ENCODE assay signal across 7 cellular contexts in genomic region chr11:3855808-3856491, GRCh38. TPM values are rescaled to one million over a fixed set of nuclear protein-coding genes. Genes with fewer than 3 reads are reported as not detected.
DNase-seq lines count a peak whose midpoint lies in the region; ATAC-seq and TF ChIP-seq lines count a peak whose summit lies in the region.

No MANE protein-coding gene starts in this region.

- H3K27ac Mint-ChIP-seq in HFFc6 (peak overlapping the region; percentile 84), neural progenitor cell (no peak overlapping the region)
- peak overlapping the region; percentile 65 for H3K27ac Mint-ChIP-seq in activated T-helper 17 cell treated with anti-CD3 and anti-CD28 coated beads, Interleukin-2, amount 50 U/mL, for 72 hours

- H3K79me2 ChIP-seq in neural progenitor cell (ENCODE audit: low read depth) = no peaks in the 10 kb centered on the region

- H3K27me3 Mint-ChIP-seq in HFFc6 (ENCODE audit: insufficient read depth) = peaks cover 3% of the 10 kb centered on the region
- H3K27me3 Mint-ChIP-seq in activated T-helper 17 cell treated with anti-CD3 and anti-CD28 coated beads, Interleukin-2, amount 50 U/mL, for 72 hours = no peaks in the 10 kb centered on the region
- peaks cover 4% of the 10 kb centered on the region for H3K27me3 Mint-ChIP-seq in neural progenitor cell (ENCODE audit: insufficient read depth, low read depth)

- H3K4me2 ChIP-seq in neural progenitor cell = peak overlapping the region; percentile 98

- H3K4me1 Mint-ChIP-seq in HFFc6 (ENCODE audit: low read depth) = peaks cover 61% of the 10 kb centered on the region
- peaks cover 41% of the 10 kb centered on the region for H3K4me1 Mint-ChIP-seq in activated T-helper 17 cell treated with anti-CD3 and anti-CD28 coated beads, Interleukin-2, amount 50 U/mL, for 72 hours
- peaks cover 52% of the 10 kb centered on the region for H3K4me1 Mint-ChIP-seq in neural progenitor cell

- peaks cover 23% of the 10 kb centered on the region for H3K4me1 ChIP-seq in neural progenitor cell

- H3K4me3 Mint-ChIP-seq in HFFc6 (peak overlapping the region; percentile 96), neural progenitor cell (peak overlapping the region; percentile 94)
- H3K4me3 Mint-ChIP-seq in activated T-helper 17 cell treated with anti-CD3 and anti-CD28 coated beads, Interleukin-2, amount 50 U/mL, for 72 hours = peak overlapping the region; percentile 79

- H3K9ac ChIP-seq in neural progenitor cell = peak overlapping the region; percentile 12

- no peak for DNase-seq in HFFc6
- DNase-seq in NB4 (ENCODE audit: low read depth) = peak; percentile 82
- DNase-seq in foreskin fibroblast = peak in 1 of 2 donors; percentile 63
- DNase-seq in neural progenitor cell (ENCODE audit: low spot score) = peak; percentile 37
- no peak for DNase-seq in putamen (ENCODE audit: low spot score)

- peak overlapping the region; percentile 55 for H2AFZ ChIP-seq in neural progenitor cell (replicated peaks)

- peak; percentile 15 for ATAC-seq in GM18502 (IDR thresholded peaks at IDR 0.05; ENCODE audit: poor library complexity, unreplicated experiment)
- ATAC-seq in activated T-helper 17 cell treated with anti-CD3 and anti-CD28 coated beads, Interleukin-2, amount 50 U/mL, for 72 hours (replicated peaks) = peak; percentile 8

- peaks cover 16% of the 10 kb centered on the region for H4K20me1 ChIP-seq in neural progenitor cell (ENCODE audit: low read depth)

- no peaks in the 10 kb centered on the region for H3K36me3 ChIP-seq in neural progenitor cell

- H3K36me3 Mint-ChIP-seq in HFFc6 (ENCODE audit: low read depth) (0 out of 2 replicates have a peak, but pooled peaks cover 4% of the 10 kb centered on the region), neural progenitor cell (no peaks in the 10 kb centered on the region)
- H3K36me3 Mint-ChIP-seq in activated T-helper 17 cell treated with anti-CD3 and anti-CD28 coated beads, Interleukin-2, amount 50 U/mL, for 72 hours (ENCODE audit: low read depth) = peaks cover 34% of the 10 kb centered on the region

- no peak for TF ChIP-seq POLR2A in NB4 (IDR thresholded peaks at IDR 0.05; ENCODE audit: extremely low read depth, insufficient read length)

- H3K4me3 ChIP-seq in NB4 (ENCODE audit: low read depth, low read length) = peak overlapping the region; percentile 73
- H3K4me3 ChIP-seq in foreskin fibroblast (ENCODE audit: low read depth in 1 of 2, low read length in 2 of 2) = peak overlapping the region; percentile 70 to 87
- H3K4me3 ChIP-seq in neural progenitor cell = peak overlapping the region; percentile 85

- no peaks in the 10 kb centered on the region for H3K9me3 Mint-ChIP-seq in HFFc6
- no peaks in the 10 kb centered on the region for H3K9me3 Mint-ChIP-seq in activated T-helper 17 cell treated with anti-CD3 and anti-CD28 coated beads, Interleukin-2, amount 50 U/mL, for 72 hours
- H3K9me3 Mint-ChIP-seq in neural progenitor cell = peaks cover 2% of the 10 kb centered on the region

- H3K27ac ChIP-seq in neural progenitor cell = no peak overlapping the region

- peaks cover 21% of the 10 kb centered on the region for H3F3A ChIP-seq in neural progenitor cell (ENCODE audit: low read depth)

- TF ChIP-seq CTCF in HFFc6 (IDR thresholded peaks at IDR 0.05) (no peak), NB4 (IDR thresholded peaks at IDR 0.05; ENCODE audit: low read depth, low read length) (no peak), foreskin fibroblast (IDR thresholded peaks at IDR 0.05; ENCODE audit: low read depth, low read length) (no peak), neural progenitor cell (IDR thresholded peaks at IDR 0.05) (no peak)

- H3K9me3 ChIP-seq in neural progenitor cell (ENCODE audit: low read depth) = no peaks in the 10 kb centered on the region

- peaks cover 20% of the 10 kb centered on the region for H3K27me3 ChIP-seq in neural progenitor cell

RNA-seq across cellular contexts. Expression of gene STIM1, which starts 0.5 kb away (rescaled TPM):
- 10 to 100 TPM; 27.6 to 33.1 (median 30.7) TPM for total RNA-seq in HFFc6 (2021; fragmentation: NEBNext Ultra II Directional; extraction: Animal tissue kit (Norgen Biotek cat#: 25700))
- 10 to 100 TPM; 68.8 to 82.7 TPM for total RNA-seq in activated T-helper 17 cell treated with anti-CD3 and anti-CD28 coated beads, Interleukin-2, amount 50 U/mL, for 72 hours
- total RNA-seq in neural progenitor cell (ENCODE audit: low replicate concordance) = 17.3 and 18.9 TPM in 2 replicates

RNA-seq across cellular contexts. Expression of gene RHOG, which starts 15.2 kb away (rescaled TPM):
- total RNA-seq in HFFc6 (2021; fragmentation: NEBNext Ultra II Directional; extraction: Animal tissue kit (Norgen Biotek cat#: 25700)) = 10 to 100 TPM; 57.8 to 72.3 (median 66.4) TPM
- 100 to 1,000 TPM; 151 to 154 TPM for total RNA-seq in activated T-helper 17 cell treated with anti-CD3 and anti-CD28 coated beads, Interleukin-2, amount 50 U/mL, for 72 hours
- total RNA-seq in neural progenitor cell (ENCODE audit: low replicate concordance) = 5.9 and 19.9 TPM in 2 replicates

RNA-seq across cellular contexts. Expression of gene PGAP2, which starts 47.6 kb away (rescaled TPM):
- 10 to 100 TPM; 14.5 to 19.7 (median 17.1) TPM for total RNA-seq in HFFc6 (2021; fragmentation: NEBNext Ultra II Directional; extraction: Animal tissue kit (Norgen Biotek cat#: 25700))
- 10 to 100 TPM; 25.6 to 31.8 TPM for total RNA-seq in activated T-helper 17 cell treated with anti-CD3 and anti-CD28 coated beads, Interleukin-2, amount 50 U/mL, for 72 hours
- 10.0 and 37.4 TPM in 2 replicates for total RNA-seq in neural progenitor cell (ENCODE audit: low replicate concordance)

RNA-seq across cellular contexts. Expression of gene NUP98, which starts 58.6 kb away (rescaled TPM):
- total RNA-seq in HFFc6 (2021; fragmentation: NEBNext Ultra II Directional; extraction: Animal tissue kit (Norgen Biotek cat#: 25700)) = 10 to 100 TPM; 81.4 to 96.7 (median 85.6) TPM
- 100 to 1,000 TPM; 126 to 149 TPM for total RNA-seq in activated T-helper 17 cell treated with anti-CD3 and anti-CD28 coated beads, Interleukin-2, amount 50 U/mL, for 72 hours
- 94.8 and 106 TPM in 2 replicates for total RNA-seq in neural progenitor cell (ENCODE audit: low replicate concordance)

Comparison
In these comparisons a context has a peak if more than half of its experiments do, and no peak if none do; other contexts are left out.
1. DNase-seq: peak in NB4 (single experiment) and neural progenitor cell (single experiment); none in HFFc6 (single experiment) and putamen (single experiment).
2. Peak in every context shown above with its lines, with median percentiles within 50 percentile points of each other: H3K4me3 Mint-ChIP-seq and H3K4me3 ChIP-seq.